Comparison of ENCODE assay signal across 39 cellular contexts in the genomic region with DNA sequence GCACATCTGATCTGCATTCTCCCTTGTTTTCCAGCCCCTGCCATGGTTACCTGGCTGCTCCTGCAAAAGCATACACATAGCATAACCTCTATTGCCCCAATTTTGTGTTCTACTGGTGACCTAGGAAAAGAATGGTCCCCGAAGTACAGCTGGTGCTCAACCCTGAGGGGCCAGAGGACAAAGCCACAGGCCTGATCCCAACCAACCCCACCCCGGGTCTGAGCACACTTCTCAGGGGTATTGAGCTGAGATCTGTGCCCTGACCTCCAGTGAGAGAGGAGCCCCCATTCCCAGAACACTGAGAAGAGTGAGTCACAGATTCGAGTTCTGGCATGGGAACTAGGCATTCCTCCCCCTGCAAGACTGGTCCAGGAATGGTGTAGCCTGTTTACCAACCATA.
"Had no signal": no experiment of that assay in that cellular context is flagged by ENCODE, and none has a peak within 500 bp of the region (broad histone marks: within the 10 kb centered on the region; RNA-seq: fewer than 3 reads in every experiment).

No MANE protein-coding gene starts in this region.

- H3K27ac ChIP-seq: adrenal gland, ascending aorta, cardiac muscle cell, WERI-Rb-1 had no signal

- H3K36me3 Mint-ChIP-seq: activated CD4-positive, alpha-beta memory T cell treated with anti-CD3 and anti-CD28 coated beads for 36 hours; activated naive CD4-positive, alpha-beta T cell treated with anti-CD3 and anti-CD28 coated beads, Interleukin-2, amount 50 U/mL, for 72 hours; activated naive CD8-positive, alpha-beta T cell treated with anti-CD3 and anti-CD28 coated beads for 36 hours; brain; WTC11 had no signal

- DNase-seq: activated CD4-positive, alpha-beta memory T cell treated with anti-CD3 and anti-CD28 coated beads for 36 hours; activated CD4-positive, alpha-beta T cell treated with anti-CD3 and anti-CD28 coated beads for 1 hour; activated CD4-positive, alpha-beta T cell treated with anti-CD3 and anti-CD28 coated beads for 36 hours; activated CD4-positive, alpha-beta T cell treated with anti-CD3 and anti-CD28 coated beads, Interleukin-2, amount 10 ng/mL, durations not matched to agents 24 days and 14 days; activated CD4-positive, alpha-beta T cell treated with anti-CD3 and anti-CD28 coated beads, Interleukin-2, amount 50 U/mL, for 1 hour; activated CD4-positive, alpha-beta T cell treated with anti-CD3 and anti-CD28 coated beads, Interleukin-2, amount 50 U/mL, for 4 hours; activated CD4-positive, CD25-positive, alpha-beta regulatory T cell; activated CD8-positive, alpha-beta memory T cell treated with anti-CD3 and anti-CD28 coated beads, Interleukin-2, amount 50 U/mL, for 4 hours; activated CD8-positive, alpha-beta T cell treated with anti-CD3 and anti-CD28 coated beads for 36 hours; activated effector memory CD4-positive, alpha-beta T cell treated with anti-CD3 and anti-CD28 coated beads, Interleukin-2, amount 50 U/mL, for 16 hours; activated gamma-delta T cell treated with Interleukin-2 at 50 U/mL for 16 hours; activated naive CD4-positive, alpha-beta T cell; activated naive CD4-positive, alpha-beta T cell treated with anti-CD3 and anti-CD28 coated beads for 36 hours; activated naive CD4-positive, alpha-beta T cell treated with anti-CD3 and anti-CD28 coated beads, Interleukin-2, amount 50 U/mL, for 16 hours; activated naive CD8-positive, alpha-beta T cell treated with anti-CD3 and anti-CD28 coated beads for 36 hours; activated T-cell treated with anti-CD3 and anti-CD28 coated beads for 4 hours; activated T-cell treated with anti-CD3 and anti-CD28 coated beads, Interleukin-2, amount 50 U/mL, for 1 hour; activated T-cell treated with anti-CD3 and anti-CD28 coated beads, Interleukin-2, amount 50 U/mL, for 4 hours; activated T-cell treated with anti-CD3 and anti-CD28 coated beads, Interleukin-2, amount 50 U/mL, for 72 hours; adrenal gland; amniotic stem cell; caudate nucleus; cerebellar nuclear complex; SW 1271; T-helper 1 cell; T-helper 2 cell; T-helper 9 cell; WERI-Rb-1 had no signal

- H3K4me3 ChIP-seq: adrenal gland, ascending aorta, cardiac muscle cell had no signal

- H3K9me3 ChIP-seq: adrenal gland, ascending aorta had no signal

- ATAC-seq: activated CD4-positive, alpha-beta T cell treated with anti-CD3 and anti-CD28 coated beads for 36 hours; activated CD4-positive, CD25-positive, alpha-beta regulatory T cell treated with anti-CD3 and anti-CD28 coated beads, Interleukin-2, amount 50 U/mL, for 24 hours; activated CD8-positive, alpha-beta T cell treated with anti-CD3 and anti-CD28 coated beads for 36 hours; activated naive CD4-positive, alpha-beta T cell treated with anti-CD3 and anti-CD28 coated beads, Interleukin-2, amount 50 U/mL, for 72 hours; activated T-cell treated with anti-CD3 and anti-CD28 coated beads, Interleukin-2, amount 50 U/mL, for 4 hours; activated T-cell treated with anti-CD3 and anti-CD28 coated beads, Interleukin-2, amount 50 U/mL, for 72 hours; activated T-helper 17 cell treated with anti-CD3 and anti-CD28 coated beads, Interleukin-2, amount 50 U/mL, for 72 hours had no signal

- H3K4me1 ChIP-seq: adrenal gland, ascending aorta had no signal

- H3K27ac Mint-ChIP-seq: activated CD4-positive, alpha-beta memory T cell treated with anti-CD3 and anti-CD28 coated beads for 36 hours; activated CD4-positive, alpha-beta T cell treated with anti-CD3 and anti-CD28 coated beads for 36 hours; activated CD4-positive, alpha-beta T cell treated with anti-CD3 and anti-CD28 coated beads, Interleukin-2, amount 10 ng/mL, durations not matched to agents 24 days and 14 days; activated CD8-positive, alpha-beta T cell treated with anti-CD3 and anti-CD28 coated beads for 36 hours; activated naive CD4-positive, alpha-beta T cell treated with anti-CD3 and anti-CD28 coated beads for 36 hours; activated naive CD4-positive, alpha-beta T cell treated with anti-CD3 and anti-CD28 coated beads, Interleukin-2, amount 50 U/mL, for 72 hours; activated naive CD8-positive, alpha-beta T cell treated with anti-CD3 and anti-CD28 coated beads for 36 hours; activated T-cell treated with anti-CD3 and anti-CD28 coated beads, Interleukin-2, amount 50 U/mL, for 72 hours; activated T-helper 1 cell treated with anti-CD3 and anti-CD28 coated beads, Interleukin-12 subunit alpha, Interleukin-12 subunit beta, Interleukin-2, Interleukin-4 antibody, amounts not matched to agents 30 ng/mL and 10 ng/mL and 1 ng/mL, durations not matched to agents 14 hours and 24 hours and 36 hours; activated T-helper 17 cell treated with anti-CD3 and anti-CD28 coated beads, Interleukin-2, amount 50 U/mL, for 72 hours; brain; T-helper 1 cell treated with Interleukin-12 subunit alpha and Interleukin-12 subunit beta and Interleukin-4 antibody, amounts not matched to agents 30 μg/mL and 1 μg/mL, for 36 hours; T-helper 2 cell treated with Interferon-gamma antibody and Interleukin-4, amounts not matched to agents 5 μg/mL and 100 μg/mL, for 36 hours; WTC11 had no signal

- H3K9me3 Mint-ChIP-seq: activated CD4-positive, alpha-beta memory T cell treated with anti-CD3 and anti-CD28 coated beads for 36 hours; activated CD4-positive, alpha-beta T cell treated with anti-CD3 and anti-CD28 coated beads, Interleukin-2, amount 10 ng/mL, durations not matched to agents 24 days and 14 days; activated CD8-positive, alpha-beta T cell treated with anti-CD3 and anti-CD28 coated beads for 36 hours; activated naive CD4-positive, alpha-beta T cell treated with anti-CD3 and anti-CD28 coated beads for 36 hours; activated naive CD4-positive, alpha-beta T cell treated with anti-CD3 and anti-CD28 coated beads, Interleukin-2, amount 50 U/mL, for 72 hours; activated naive CD8-positive, alpha-beta T cell treated with anti-CD3 and anti-CD28 coated beads for 36 hours; activated T-cell treated with anti-CD3 and anti-CD28 coated beads, Interleukin-2, amount 50 U/mL, for 4 hours; activated T-helper 1 cell treated with anti-CD3 and anti-CD28 coated beads, Interleukin-12 subunit alpha, Interleukin-12 subunit beta, Interleukin-2, Interleukin-4 antibody, amounts not matched to agents 30 ng/mL and 10 ng/mL and 1 ng/mL, durations not matched to agents 14 hours and 24 hours and 36 hours; central memory CD8-positive, alpha-beta T cell; T-helper 1 cell treated with Interleukin-12 subunit alpha and Interleukin-12 subunit beta and Interleukin-4 antibody, amounts not matched to agents 30 μg/mL and 1 μg/mL, for 36 hours; T-helper 2 cell treated with Interferon-gamma antibody and Interleukin-4, amounts not matched to agents 5 μg/mL and 100 μg/mL, for 36 hours; WTC11 had no signal

- H3K4me3 Mint-ChIP-seq: activated CD4-positive, alpha-beta memory T cell treated with anti-CD3 and anti-CD28 coated beads for 36 hours; activated CD4-positive, alpha-beta T cell treated with anti-CD3 and anti-CD28 coated beads for 36 hours; activated CD4-positive, alpha-beta T cell treated with anti-CD3 and anti-CD28 coated beads, Interleukin-2, amount 10 ng/mL, durations not matched to agents 24 days and 14 days; activated CD8-positive, alpha-beta T cell treated with anti-CD3 and anti-CD28 coated beads for 36 hours; activated naive CD4-positive, alpha-beta T cell treated with anti-CD3 and anti-CD28 coated beads for 36 hours; activated naive CD8-positive, alpha-beta T cell treated with anti-CD3 and anti-CD28 coated beads for 36 hours; activated T-cell treated with anti-CD3 and anti-CD28 coated beads, Interleukin-2, amount 50 U/mL, for 4 hours; activated T-cell treated with anti-CD3 and anti-CD28 coated beads, Interleukin-2, amount 50 U/mL, for 72 hours; activated T-helper 1 cell treated with anti-CD3 and anti-CD28 coated beads, Interleukin-12 subunit alpha, Interleukin-12 subunit beta, Interleukin-2, Interleukin-4 antibody, amounts not matched to agents 30 ng/mL and 10 ng/mL and 1 ng/mL, durations not matched to agents 14 hours and 24 hours and 36 hours; activated T-helper 17 cell treated with anti-CD3 and anti-CD28 coated beads, Interleukin-2, amount 50 U/mL, for 72 hours; brain; central memory CD8-positive, alpha-beta T cell; T-helper 1 cell treated with Interleukin-12 subunit alpha and Interleukin-12 subunit beta and Interleukin-4 antibody, amounts not matched to agents 30 μg/mL and 1 μg/mL, for 36 hours; T-helper 2 cell treated with Interferon-gamma antibody and Interleukin-4, amounts not matched to agents 5 μg/mL and 100 μg/mL, for 36 hours; WTC11 had no signal

- H3K4me1 Mint-ChIP-seq: activated CD4-positive, alpha-beta T cell treated with anti-CD3 and anti-CD28 coated beads for 36 hours; activated CD4-positive, alpha-beta T cell treated with anti-CD3 and anti-CD28 coated beads, Interleukin-2, amount 10 ng/mL, durations not matched to agents 24 days and 14 days; activated naive CD8-positive, alpha-beta T cell treated with anti-CD3 and anti-CD28 coated beads for 36 hours; activated T-helper 17 cell treated with anti-CD3 and anti-CD28 coated beads, Interleukin-2, amount 50 U/mL, for 72 hours; brain; central memory CD8-positive, alpha-beta T cell had no signal

- H3K27me3 Mint-ChIP-seq: activated CD4-positive, alpha-beta memory T cell treated with anti-CD3 and anti-CD28 coated beads for 36 hours; activated CD4-positive, alpha-beta T cell treated with anti-CD3 and anti-CD28 coated beads for 36 hours; activated CD4-positive, alpha-beta T cell treated with anti-CD3 and anti-CD28 coated beads, Interleukin-2, amount 10 ng/mL, durations not matched to agents 24 days and 14 days; activated CD8-positive, alpha-beta T cell treated with anti-CD3 and anti-CD28 coated beads for 36 hours; activated naive CD8-positive, alpha-beta T cell treated with anti-CD3 and anti-CD28 coated beads for 36 hours; activated T-helper 17 cell treated with anti-CD3 and anti-CD28 coated beads, Interleukin-2, amount 50 U/mL, for 72 hours; brain; central memory CD8-positive, alpha-beta T cell had no signal

- H3K27me3 ChIP-seq: adrenal gland, ascending aorta, cardiac muscle cell had no signal

- H3K36me3 ChIP-seq: adrenal gland, ascending aorta, cardiac muscle cell, WERI-Rb-1 had no signal
